13 cellular contexts compared by ENCODE assay signal in genomic region chr3:178618907-178619306, GRCh38.
DNase-seq lines count a peak whose midpoint lies in the region; ATAC-seq, FAIRE-seq and TF ChIP-seq lines count a peak whose summit lies in the region.
"Had no signal": no experiment of that assay in that cellular context is flagged by ENCODE, and none has a peak within 500 bp of the region (broad histone marks: within the 10 kb centered on the region; RNA-seq: fewer than 3 reads in every experiment).

No MANE protein-coding gene starts in this region.

- no peak overlapping the region for H2BK12ac ChIP-seq in mesenchymal stem cell (ENCODE audit: low read length in 2 of 2)

- no peak for TF ChIP-seq POLR2A in heart left ventricle (IDR thresholded peaks at IDR 0.05)

- H2BK120ac ChIP-seq in mesenchymal stem cell (ENCODE audit: low read depth, low read length) = no peak overlapping the region

- H3K36me3 ChIP-seq in heart left ventricle (no peaks in the 10 kb centered on the region), mesenchymal stem cell (ENCODE audit: control insufficient read depth in 1 of 2, insufficient read depth in 2 of 2, low read depth in 1 of 2, low read length in 2 of 2) (no peaks in the 10 kb centered on the region)
- H3K36me3 ChIP-seq: SJCRH30 had no signal

- intact Hi-C loops in heart left ventricle (cut with DNase I) = no loop called here
- intact Hi-C loops in left cardiac atrium (cut with DNase I) = no loop called here

- no peak for FAIRE-seq in HTR-8/SVneo (lab: Jason Lieb, UNC)
- FAIRE-seq: A549 had no signal

- TF ChIP-seq CTCF in heart left ventricle (IDR thresholded peaks at IDR 0.05) (no peak), fibroblast of villous mesenchyme (IDR thresholded peaks at IDR 0.05; ENCODE audit: insufficient read depth, low read depth, low read length) (no peak)

- H3K4ac ChIP-seq in mesenchymal stem cell (ENCODE audit: low read depth in 1 of 2, low read length in 2 of 2) = no peak overlapping the region

- H3K27me3 ChIP-seq in heart left ventricle = no peaks in the 10 kb centered on the region
- no peaks in the 10 kb centered on the region for H3K27me3 ChIP-seq in mesenchymal stem cell (ENCODE audit: control insufficient read depth in 1 of 2, insufficient read depth in 1 of 2, low read length in 2 of 2)
- H3K27me3 ChIP-seq: SJCRH30 had no signal

- no peak overlapping the region for H2BK5ac ChIP-seq in mesenchymal stem cell (ENCODE audit: low read depth, low read length, poor library complexity, severe bottlenecking)

- peaks cover 0 to 9% (median 0%) of the 10 kb centered on the region in 12 donors for H3K9me3 ChIP-seq in heart left ventricle
- H3K9me3 ChIP-seq in mesenchymal stem cell (ENCODE audit: control insufficient read depth, low read length) = no peaks in the 10 kb centered on the region
- H3K9me3 ChIP-seq: A549, Caco-2, SJCRH30 had no signal

- no peak overlapping the region for H4K8ac ChIP-seq in mesenchymal stem cell (ENCODE audit: low read length)

- no peak for DNase-seq in heart left ventricle
- DNase-seq in left cardiac atrium = no peak
- peak; percentile 54 for DNase-seq in fibroblast of villous mesenchyme (ENCODE audit: low read depth)
- no peak for DNase-seq in mesenchymal stem cell
- no peak for DNase-seq in COLO829 (ENCODE audit: low spot score)
- no peak for DNase-seq in Ammon's horn (ENCODE audit: low spot score)
- no peak for DNase-seq in HTR-8/SVneo (ENCODE audit: insufficient read length, low spot score)
- DNase-seq: Caco-2, NCI-H345, NCI-H748 treated with DMSO at 0.1 percent for 48 hours, SJCRH30 had no signal

- H2AK5ac ChIP-seq in mesenchymal stem cell (ENCODE audit: low read length, severe bottlenecking) = no peak overlapping the region

- no peak overlapping the region for H3K14ac ChIP-seq in mesenchymal stem cell (ENCODE audit: low read length in 2 of 2)

- H3K9ac ChIP-seq in mesenchymal stem cell (ENCODE audit: low read length) = peak overlapping the region; percentile 77

- H4K91ac ChIP-seq in mesenchymal stem cell (ENCODE audit: low read length) = no peak overlapping the region

- 43 to 70% (median 63%) methylated on average over 2 of the region's 2 CpGs for WGBS in heart left ventricle, 4 donors
- WGBS in mesenchymal stem cell = 100% methylated on average over 1 of the region's 2 CpGs

- H3K4me3 ChIP-seq in heart left ventricle (peak overlapping the region in 7 of 12 donors; percentile 21 to 43 (median 30)), fibroblast of villous mesenchyme (ENCODE audit: low read depth, low read length) (no peak overlapping the region), mesenchymal stem cell (ENCODE audit: insufficient read depth in 1 of 2, low read depth in 1 of 2, low read length in 2 of 2) (peak overlapping the region in 1 of 2 experiments; percentile 68)
- H3K4me3 ChIP-seq: A549, SJCRH30 had no signal

- H2AFZ ChIP-seq in mesenchymal stem cell (ENCODE audit: low read depth, low read length) = no peak overlapping the region

- H3K27ac ChIP-seq in heart left ventricle (peak overlapping the region in 3 of 12 donors; percentile 0 to 51 (median 28)), mesenchymal stem cell (ENCODE audit: low read length, poor library complexity, severe bottlenecking) (no peak overlapping the region)
- H3K27ac ChIP-seq: A549, SJCRH30 had no signal

- H3K4me1 ChIP-seq in heart left ventricle = peaks cover 0 to 17% (median 0%) of the 10 kb centered on the region in 12 donors
- H3K4me1 ChIP-seq in mesenchymal stem cell (ENCODE audit: control insufficient read depth, insufficient read depth, low read depth, low read length) = no peaks in the 10 kb centered on the region
- H3K4me1 ChIP-seq: A549, Caco-2 had no signal

- H3K79me1 ChIP-seq in mesenchymal stem cell (replicated peaks; ENCODE audit: low read length, poor library complexity, severe bottlenecking) = no peaks in the 10 kb centered on the region

- ATAC-seq in heart left ventricle = peak in 1 of 4 donors; percentile 24
- no peak for ATAC-seq in left cardiac atrium
- ATAC-seq in HG03039 (IDR thresholded peaks at IDR 0.05; ENCODE audit: unreplicated experiment) = no peak
- ATAC-seq: A549 had no signal

- no peak overlapping the region for H2BK15ac ChIP-seq in mesenchymal stem cell (ENCODE audit: low read depth, poor library complexity, severe bottlenecking)

- no peak overlapping the region for H3K4me2 ChIP-seq in mesenchymal stem cell (ENCODE audit: low read length, poor library complexity, severe bottlenecking)
- H3K4me2 ChIP-seq: A549 had no signal

- H3K23ac ChIP-seq in mesenchymal stem cell (ENCODE audit: low read length in 2 of 2) = no peak overlapping the region

- H3K18ac ChIP-seq in mesenchymal stem cell (ENCODE audit: low read depth in 1 of 2, low read length in 2 of 2) = no peak overlapping the region
